11 cellular contexts compared by ENCODE assay signal in the genomic region with DNA sequence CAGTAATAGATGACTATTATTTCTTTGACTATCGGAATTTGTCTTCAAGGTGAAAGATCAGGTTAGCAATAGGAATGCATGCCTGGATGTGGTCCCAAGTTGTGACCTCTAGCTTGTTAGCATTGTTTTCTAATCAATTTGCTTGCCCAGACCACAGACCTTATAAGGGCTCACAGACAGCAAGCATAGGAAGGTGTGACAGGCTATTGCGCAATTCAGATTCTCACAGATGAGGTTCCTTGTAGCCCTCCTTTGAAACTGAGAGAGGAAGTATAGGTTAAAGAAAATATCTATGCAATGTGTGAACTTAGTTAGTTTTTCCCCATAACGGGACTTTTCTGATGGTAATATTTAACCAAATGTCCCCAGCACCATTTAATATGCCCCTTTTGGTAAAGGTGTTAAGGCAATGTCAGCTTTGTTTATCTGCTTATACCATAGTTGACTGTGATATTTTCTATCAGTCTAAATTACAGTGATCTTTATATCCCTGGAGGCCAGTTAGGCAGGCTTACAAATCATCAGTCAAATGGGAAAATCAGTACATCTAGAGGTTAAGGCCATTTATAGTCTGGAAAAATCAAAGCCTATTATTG.
DNase-seq lines count a peak whose midpoint lies in the region; ATAC-seq and TF ChIP-seq lines count a peak whose summit lies in the region.
"Had no signal": no experiment of that assay in that cellular context is flagged by ENCODE, and none has a peak within 500 bp of the region (broad histone marks: within the 10 kb centered on the region; RNA-seq: fewer than 3 reads in every experiment).

No MANE protein-coding gene starts in this region.

- no peaks in the 10 kb centered on the region for H3K4me1 ChIP-seq in suprapubic skin
- H3K4me1 ChIP-seq: upper lobe of right lung had no signal

- H3K9me3 ChIP-seq in suprapubic skin = no peaks in the 10 kb centered on the region
- H3K9me3 ChIP-seq: upper lobe of right lung had no signal

- 87% methylated on average over 3 of the region's 3 CpGs for WGBS in suprapubic skin

- no peaks in the 10 kb centered on the region for H3K36me3 ChIP-seq in suprapubic skin
- H3K36me3 ChIP-seq: upper lobe of right lung had no signal

- no peak overlapping the region for H3K4me3 ChIP-seq in epithelial cell of proximal tubule (ENCODE audit: low read depth, low read length)
- no peak overlapping the region for H3K4me3 ChIP-seq in suprapubic skin
- H3K4me3 ChIP-seq: upper lobe of right lung had no signal

- peak; percentile 4 for DNase-seq in epithelial cell of proximal tubule (ENCODE audit: low read depth)
- DNase-seq in AG08396 (ENCODE audit: low spot score) = no peak
- no peak for DNase-seq in suprapubic skin (ENCODE audit: low spot score in 2 of 2)
- DNase-seq in stimulated activated naive CD4-positive, alpha-beta T cell (lab: John Stamatoyannopoulos, UW) = no peak
- DNase-seq: DMS153, NCI-H146, upper lobe of right lung had no signal

- TF ChIP-seq POLR2A in suprapubic skin (IDR thresholded peaks at IDR 0.05) = no peak

- TF ChIP-seq EP300 in suprapubic skin (IDR thresholded peaks at IDR 0.05) = no peak

- H3K27ac ChIP-seq in suprapubic skin = no peak overlapping the region
- H3K27ac ChIP-seq: upper lobe of right lung had no signal

- TF ChIP-seq CTCF in epithelial cell of proximal tubule (conservative IDR thresholded peaks at IDR 0.05; ENCODE audit: low read depth, low read length) = no peak
- TF ChIP-seq CTCF in suprapubic skin (IDR thresholded peaks at IDR 0.05) = no peak

- H3K27me3 ChIP-seq in suprapubic skin = no peaks in the 10 kb centered on the region
- H3K27me3 ChIP-seq: upper lobe of right lung had no signal

- peak; percentile 99 for ATAC-seq in GM18511 (IDR thresholded peaks at IDR 0.05; ENCODE audit: unreplicated experiment)
- ATAC-seq in GM21737 (IDR thresholded peaks at IDR 0.05; ENCODE audit: unreplicated experiment) = peak; percentile 99
- ATAC-seq in HG03558 (IDR thresholded peaks at IDR 0.05; ENCODE audit: extremely low read depth, unreplicated experiment) = peak; percentile 97
- no peak for ATAC-seq in activated CD4-positive, CD25-positive, alpha-beta regulatory T cell treated with anti-CD3 and anti-CD28 coated beads, Interleukin-2, amount 50 U/mL, for 24 hours
- ATAC-seq: upper lobe of right lung had no signal

Comparison
In these comparisons a context has a peak if more than half of its experiments do, and no peak if none do; other contexts are left out.
1. ATAC-seq: peak in GM18511 (single experiment), GM21737 (single experiment) and HG03558 (single experiment); none in activated CD4-positive, CD25-positive, alpha-beta regulatory T cell treated with anti-CD3 and anti-CD28 coated beads, Interleukin-2, amount 50 U/mL, for 24 hours (0 of 2).